Comparison of ENCODE assay signal across 1 cellular context in genomic region chr17:29240477-29240876, GRCh38.
TF ChIP-seq lines count a peak whose summit lies in the region.

No MANE protein-coding gene starts in this region.

TF ChIP-seq in WTC11, 78 proteins besides CTCF, POLR2A, EP300 and RAD21 (continued from another document):
- TF ChIP-seq CDX4 (CRISPR knock-in tag; IDR thresholded peaks at IDR 0.05; ENCODE audit: borderline replicate concordance) (no peak), NR2C2 (CRISPR knock-in tag; IDR thresholded peaks at IDR 0.05) (no peak), HMGXB4 (CRISPR knock-in tag; IDR thresholded peaks at IDR 0.05) (no peak), IRF2 (CRISPR knock-in tag; IDR thresholded peaks at IDR 0.05; ENCODE audit: borderline replicate concordance, low read depth) (no peak), ELF4 (CRISPR knock-in tag; IDR thresholded peaks at IDR 0.05; ENCODE audit: low read depth) (no peak), FOXJ3 (CRISPR knock-in tag; IDR thresholded peaks at IDR 0.05; ENCODE audit: borderline replicate concordance) (no peak)
TF ChIP-seq in WTC11: peak in this region for 0.
